ENCODE assay signal across 1 cellular context in genomic region chr17:49763735-49764558, GRCh38.
A peak's percentile ranks its signal among the peaks of the same experiment; 100 is the strongest.
TF ChIP-seq lines count a peak whose summit lies in the region.

Gene FAM117A (minus strand): TSS chr17:49764131. CDS start chr17:49764087, 44 bp downstream.

TF ChIP-seq in GM12878, 131 proteins besides CTCF, POLR2A, EP300 and RAD21 (continued from another document and continues in another):
- TF ChIP-seq E4F1 (IDR thresholded peaks at IDR 0.05; ENCODE audit: borderline replicate concordance, partially characterized antibody), result peak; percentile 28
- TF ChIP-seq IKZF1 (conservative IDR thresholded peaks at IDR 0.05), result no peak
- no peak for TF ChIP-seq CUX1 (IDR thresholded peaks at IDR 0.05; ENCODE audit: insufficient replicate concordance, low read depth, low read length)
- TF ChIP-seq ELK1 (IDR thresholded peaks at IDR 0.05; ENCODE audit: low read depth, low read length), result no peak
- TF ChIP-seq STAT1 (conservative IDR thresholded peaks at IDR 0.05), result no peak
- peak; percentile 38; the same call in 1 of the 2 replicates for TF ChIP-seq MXI1 (IDR thresholded peaks at IDR 0.05; ENCODE audit: low read depth, low read length)
- TF ChIP-seq ZNF622 (IDR thresholded peaks at IDR 0.05), result no peak
- TF ChIP-seq ZNF207 (IDR thresholded peaks at IDR 0.05; ENCODE audit: borderline replicate concordance), result no peak
- no peak for TF ChIP-seq MTA2 (IDR thresholded peaks at IDR 0.05; ENCODE audit: low read depth)
- no peak for TF ChIP-seq SIX5 (IDR thresholded peaks at IDR 0.05; ENCODE audit: low read depth, low read length, severe bottlenecking)
- no peak for TF ChIP-seq MYB (IDR thresholded peaks at IDR 0.05; ENCODE audit: borderline replicate concordance, low read depth, low read length)
- TF ChIP-seq POLR2AphosphoS2 (IDR thresholded peaks at IDR 0.05; ENCODE audit: low read depth, low read length), result peak; percentile 79; the same call in 1 of the 2 replicates
- TF ChIP-seq JUND (IDR thresholded peaks at IDR 0.05; ENCODE audit: low read depth, low read length), result no peak
- TF ChIP-seq ASH2L (IDR thresholded peaks at IDR 0.05; ENCODE audit: borderline replicate concordance, low read depth), result no peak
- TF ChIP-seq ZNF217 (IDR thresholded peaks at IDR 0.05), result no peak
- TF ChIP-seq GATAD2B (conservative IDR thresholded peaks at IDR 0.05; ENCODE audit: low read depth), result no peak
- TF ChIP-seq NRF1 (conservative IDR thresholded peaks at IDR 0.05; ENCODE audit: low read depth, low read length), result no peak
- TF ChIP-seq FOXK2 (IDR thresholded peaks at IDR 0.05), result no peak
- TF ChIP-seq SREBF1 (IDR thresholded peaks at IDR 0.05; ENCODE audit: low read length), result no peak
- TF ChIP-seq TCF3 (IDR thresholded peaks at IDR 0.05; ENCODE audit: borderline replicate concordance, insufficient read depth, low read depth, low read length), result peak; percentile 62; the same call in 1 of the 2 replicates
- TF ChIP-seq LARP7 (IDR thresholded peaks at IDR 0.05), result no peak
- TF ChIP-seq SUPT20H (IDR thresholded peaks at IDR 0.05; ENCODE audit: borderline replicate concordance, control insufficient read depth, low read depth, low read length), result no peak
- no peak for TF ChIP-seq RUNX3 (IDR thresholded peaks at IDR 0.05; ENCODE audit: low read length)
- TF ChIP-seq ZNF592 (IDR thresholded peaks at IDR 0.05), result no peak
- no peak for TF ChIP-seq ZNF24 (IDR thresholded peaks at IDR 0.05)
- TF ChIP-seq ZBTB4 (CRISPR knock-in tag; IDR thresholded peaks at IDR 0.05), result no peak; the same call in 1 of the 2 replicates
- no peak for TF ChIP-seq SUZ12 (IDR thresholded peaks at IDR 0.05; ENCODE audit: unreplicated experiment)
- TF ChIP-seq BACH1 (IDR thresholded peaks at IDR 0.05; ENCODE audit: borderline replicate concordance), result peak; percentile 33; the same call in 1 of the 2 replicates
- no peak for TF ChIP-seq E2F8 (IDR thresholded peaks at IDR 0.05; ENCODE audit: low read depth, partially characterized antibody)
- peak; percentile 79 for TF ChIP-seq USF2 (IDR thresholded peaks at IDR 0.05; ENCODE audit: borderline replicate concordance, low read depth, low read length)
- TF ChIP-seq BMI1 (IDR thresholded peaks at IDR 0.05; ENCODE audit: borderline replicate concordance), result no peak
- no peak for TF ChIP-seq CHD1 (IDR thresholded peaks at IDR 0.05; ENCODE audit: low read depth, low read length)
- TF ChIP-seq BCLAF1 (IDR thresholded peaks at IDR 0.05), result no peak
